Comparison of ENCODE assay signal across 20 cellular contexts in the genomic region with DNA sequence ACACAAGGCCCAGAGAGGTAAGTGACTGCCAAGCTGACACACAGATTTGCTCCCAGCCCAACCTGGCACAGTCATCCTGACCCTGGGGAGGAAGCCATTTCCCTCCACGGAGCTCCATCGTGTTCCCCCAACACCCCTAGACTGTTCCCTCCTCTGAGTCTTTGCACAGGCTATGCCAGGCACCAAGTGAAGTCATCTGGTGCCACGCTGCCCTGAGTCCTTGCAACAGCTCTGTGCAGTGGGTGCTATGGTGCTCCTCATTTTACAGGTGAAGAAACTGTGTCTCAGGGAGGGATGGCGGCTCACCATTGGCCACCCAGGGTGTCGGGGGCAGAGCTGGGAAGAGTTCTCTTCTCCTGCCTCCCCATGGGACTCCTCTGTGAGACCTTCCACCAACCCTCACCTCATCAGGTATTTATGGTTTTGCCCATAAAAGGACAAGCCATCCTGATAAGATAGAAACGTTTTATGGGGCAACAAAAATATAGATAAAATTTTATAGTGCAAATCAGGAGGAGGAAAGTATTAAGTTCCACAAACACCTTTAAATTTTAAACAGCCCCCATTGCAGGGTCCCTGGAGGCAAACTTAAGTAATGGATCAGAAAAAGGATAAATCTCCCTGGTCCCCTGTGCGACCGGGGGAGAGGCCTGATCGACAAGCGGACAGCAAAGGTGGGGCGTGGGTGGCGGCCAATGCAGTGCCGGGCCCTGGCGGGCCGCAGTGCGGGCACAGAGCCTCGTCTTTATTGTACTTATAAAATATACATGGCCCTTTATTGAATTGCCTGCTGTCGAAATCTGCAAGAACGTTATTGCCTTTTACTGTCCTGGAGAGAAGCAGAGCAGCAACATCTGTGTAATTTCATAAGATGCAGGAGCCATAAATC. TPM values are rescaled to one million over a fixed set of nuclear protein-coding genes. Genes with fewer than 3 reads are reported as not detected.
A peak's percentile ranks its signal among the peaks of the same experiment; 100 is the strongest.
DNase-seq lines count a peak whose midpoint lies in the region; ATAC-seq, FAIRE-seq and TF ChIP-seq lines count a peak whose summit lies in the region.
"Had no signal": no experiment of that assay in that cellular context is flagged by ENCODE, and none has a peak within 500 bp of the region (broad histone marks: within the 10 kb centered on the region; RNA-seq: fewer than 3 reads in every experiment).

No MANE protein-coding gene starts in this region.

- intact Hi-C loops in left lung (cut with DNase I): no loop called here

- ATAC-seq in left lung: no peak
- no peak for ATAC-seq in GM21515 (IDR thresholded peaks at IDR 0.05; ENCODE audit: unreplicated experiment)
- ATAC-seq: Panc1 had no signal

- POLR2A ChIA-PET in HEK293 (lab: Yijun Ruan, JAX): no interaction called here

- FAIRE-seq in small intestine (lab: Jason Lieb, UNC): no peak
- FAIRE-seq: A204.1 had no signal

- 21 to 63% (median 39%) methylated on average over 19 of the region's 19 CpGs for WGBS in small intestine, 3 donors

- H3K4me3 ChIP-seq in HEK293 (ENCODE audit: low read depth, low read length) (no peak overlapping the region), SK-N-MC (peak overlapping the region; percentile 8; the same call in 1 of the 2 replicates), small intestine (ENCODE audit: low read depth in 1 of 2, low read length in 2 of 2) (no peak overlapping the region), left lung (no peak overlapping the region)

- CTCF ChIA-PET in HEK293 (lab: Yijun Ruan, JAX): no interaction called here

- peaks cover 8% of the 10 kb centered on the region; the same call in 1 of the 2 replicates for H3K4me1 ChIP-seq in HEK293 (ENCODE audit: control insufficient read depth, insufficient read depth, low read length)
- H3K4me1 ChIP-seq in small intestine (ENCODE audit: control insufficient read depth in 2 of 2, insufficient read depth in 1 of 2, low read depth in 1 of 2, low read length in 1 of 2): peaks cover 0 to 2% of the 10 kb centered on the region in 2 donors
- no peaks in the 10 kb centered on the region for H3K4me1 ChIP-seq in left lung
- H3K4me1 ChIP-seq: BE2C had no signal

- no peaks in the 10 kb centered on the region for H3K36me3 ChIP-seq in HEK293 (ENCODE audit: control insufficient read depth in 2 of 2, insufficient read depth in 1 of 2, low read length in 2 of 2)
- no peaks in the 10 kb centered on the region for H3K36me3 ChIP-seq in SK-N-MC (ENCODE audit: insufficient read depth, low read length)
- no peaks in the 10 kb centered on the region for H3K36me3 ChIP-seq in small intestine (ENCODE audit: control insufficient read depth in 2 of 2, insufficient read depth in 2 of 2, low read length in 2 of 2)
- H3K36me3 ChIP-seq in left lung: no peaks in the 10 kb centered on the region
- H3K36me3 ChIP-seq: BE2C had no signal

- H3K9ac ChIP-seq in SK-N-MC (ENCODE audit: insufficient read length): no peak overlapping the region

- no peaks in the 10 kb centered on the region for H3K9me3 ChIP-seq in HEK293 (ENCODE audit: control insufficient read depth, insufficient read depth, low read depth, low read length)
- no peaks in the 10 kb centered on the region for H3K9me3 ChIP-seq in SK-N-MC (ENCODE audit: low read depth, low read length)
- H3K9me3 ChIP-seq in small intestine (ENCODE audit: control insufficient read depth, low read depth): no peaks in the 10 kb centered on the region
- no peaks in the 10 kb centered on the region for H3K9me3 ChIP-seq in left lung
- H3K9me3 ChIP-seq: BE2C, Caco-2 had no signal

- peaks cover 0 to 5% of the 10 kb centered on the region in 2 donors for H3K27me3 ChIP-seq in small intestine (ENCODE audit: control insufficient read depth in 2 of 2, insufficient read depth in 2 of 2, low read length in 2 of 2)
- peaks cover 0 to 20% of the 10 kb centered on the region in 2 donors for H3K27me3 ChIP-seq in left lung
- H3K27me3 ChIP-seq: BE2C had no signal

- H3K27ac ChIP-seq in HEK293 (ENCODE audit: extremely low read depth, low read depth, low read length) (no peak overlapping the region; the same call in 1 of the 2 replicates), SK-N-MC (no peak overlapping the region), small intestine (ENCODE audit: low read depth in 1 of 2, low read length in 1 of 2) (no peak overlapping the region), left lung (no peak overlapping the region)

- no peak for DNase-seq in SK-N-MC (ENCODE audit: low read depth, low spot score)
- peak; percentile 39 for DNase-seq in left kidney (ENCODE audit: low read depth, low spot score)
- peak; percentile 65 for DNase-seq in small intestine
- DNase-seq in left lung: no peak
- DNase-seq in NCI-H82 (lab: John Stamatoyannopoulos, UW): no peak
- DNase-seq: BE2C; Caco-2; CD4-positive, alpha-beta T cell; DMS153; GDM1; H9; Kasumi-1; NCI-H1092 treated with DMSO at 0.1 percent for 48 hours; NCI-H2227 treated with DMSO at 0.1 percent for 48 hours; NCI-H524; Right ventricle myocardium superior had no signal

- no peak for TF ChIP-seq CTCF in HEK293 (tag by site-specific recombination; IDR thresholded peaks at IDR 0.05)
- no peak for TF ChIP-seq CTCF in left lung (IDR thresholded peaks at IDR 0.05)

TF ChIP-seq in HEK293, 187 proteins besides CTCF, POLR2A, EP300 and RAD21 (continues in another document):
- no peak for TF ChIP-seq ZNF664 (tag by site-specific recombination; IDR thresholded peaks at IDR 0.05)
- TF ChIP-seq RBAK (tag by site-specific recombination; IDR thresholded peaks at IDR 0.05): no peak
- no peak for TF ChIP-seq ZNF19 (tag by site-specific recombination; IDR thresholded peaks at IDR 0.05; ENCODE audit: low read depth)
- TF ChIP-seq TCF7L2 (IDR thresholded peaks at IDR 0.05; ENCODE audit: borderline replicate concordance, low read depth, low read length): no peak
- no peak for TF ChIP-seq ZNF311 (tag by site-specific recombination; IDR thresholded peaks at IDR 0.05; ENCODE audit: borderline replicate concordance)
- no peak for TF ChIP-seq ZFP41 (tag by site-specific recombination; IDR thresholded peaks at IDR 0.05; ENCODE audit: borderline replicate concordance)
- no peak for TF ChIP-seq ZNF341 (tag by site-specific recombination; IDR thresholded peaks at IDR 0.05; ENCODE audit: low read depth)
- TF ChIP-seq, protein P1, sequence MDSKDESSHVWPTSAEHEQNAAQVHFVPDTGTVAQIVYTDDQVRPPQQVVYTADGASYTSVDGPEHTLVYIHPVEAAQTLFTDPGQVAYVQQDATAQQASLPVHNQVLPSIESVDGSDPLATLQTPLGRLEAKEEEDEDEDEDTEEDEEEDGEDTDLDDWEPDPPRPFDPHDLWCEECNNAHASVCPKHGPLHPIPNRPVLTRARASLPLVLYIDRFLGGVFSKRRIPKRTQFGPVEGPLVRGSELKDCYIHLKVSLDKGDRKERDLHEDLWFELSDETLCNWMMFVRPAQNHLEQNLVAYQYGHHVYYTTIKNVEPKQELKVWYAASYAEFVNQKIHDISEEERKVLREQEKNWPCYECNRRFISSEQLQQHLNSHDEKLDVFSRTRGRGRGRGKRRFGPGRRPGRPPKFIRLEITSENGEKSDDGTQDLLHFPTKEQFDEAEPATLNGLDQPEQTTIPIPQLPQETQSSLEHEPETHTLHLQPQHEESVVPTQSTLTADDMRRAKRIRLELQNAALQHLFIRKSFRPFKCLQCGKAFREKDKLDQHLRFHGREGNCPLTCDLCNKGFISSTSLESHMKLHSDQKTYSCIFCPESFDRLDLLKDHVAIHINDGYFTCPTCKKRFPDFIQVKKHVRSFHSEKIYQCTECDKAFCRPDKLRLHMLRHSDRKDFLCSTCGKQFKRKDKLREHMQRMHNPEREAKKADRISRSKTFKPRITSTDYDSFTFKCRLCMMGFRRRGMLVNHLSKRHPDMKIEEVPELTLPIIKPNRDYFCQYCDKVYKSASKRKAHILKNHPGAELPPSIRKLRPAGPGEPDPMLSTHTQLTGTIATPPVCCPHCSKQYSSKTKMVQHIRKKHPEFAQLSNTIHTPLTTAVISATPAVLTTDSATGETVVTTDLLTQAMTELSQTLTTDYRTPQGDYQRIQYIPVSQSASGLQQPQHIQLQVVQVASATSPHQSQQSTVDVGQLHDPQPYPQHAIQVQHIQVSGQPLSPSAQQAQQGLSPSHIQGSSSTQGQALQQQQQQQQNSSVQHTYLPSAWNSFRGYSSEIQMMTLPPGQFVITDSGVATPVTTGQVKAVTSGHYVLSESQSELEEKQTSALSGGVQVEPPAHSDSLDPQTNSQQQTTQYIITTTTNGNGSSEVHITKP (tag by site-specific recombination; IDR thresholded peaks at IDR 0.05): peak; percentile 77
- TF ChIP-seq ZNF610 (tag by site-specific recombination; IDR thresholded peaks at IDR 0.05; ENCODE audit: borderline replicate concordance): no peak
- no peak; the same call in 1 of the 2 replicates for TF ChIP-seq ZNF10 (tag by site-specific recombination; IDR thresholded peaks at IDR 0.05)
- TF ChIP-seq ZNF548 (tag by site-specific recombination; IDR thresholded peaks at IDR 0.05): no peak
- TF ChIP-seq, protein P2, sequence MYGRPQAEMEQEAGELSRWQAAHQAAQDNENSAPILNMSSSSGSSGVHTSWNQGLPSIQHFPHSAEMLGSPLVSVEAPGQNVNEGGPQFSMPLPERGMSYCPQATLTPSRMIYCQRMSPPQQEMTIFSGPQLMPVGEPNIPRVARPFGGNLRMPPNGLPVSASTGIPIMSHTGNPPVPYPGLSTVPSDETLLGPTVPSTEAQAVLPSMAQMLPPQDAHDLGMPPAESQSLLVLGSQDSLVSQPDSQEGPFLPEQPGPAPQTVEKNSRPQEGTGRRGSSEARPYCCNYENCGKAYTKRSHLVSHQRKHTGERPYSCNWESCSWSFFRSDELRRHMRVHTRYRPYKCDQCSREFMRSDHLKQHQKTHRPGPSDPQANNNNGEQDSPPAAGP (tag by site-specific recombination; IDR thresholded peaks at IDR 0.05): no peak
- TF ChIP-seq ZBTB7A (tag by site-specific recombination; IDR thresholded peaks at IDR 0.05; ENCODE audit: low read depth): no peak
- no peak for TF ChIP-seq ZNF221 (tag by site-specific recombination; IDR thresholded peaks at IDR 0.05; ENCODE audit: borderline replicate concordance)
- TF ChIP-seq GLIS1 (tag by site-specific recombination; IDR thresholded peaks at IDR 0.05): peak; percentile 87
- TF ChIP-seq ZNF555 (tag by site-specific recombination; conservative IDR thresholded peaks at IDR 0.05): no peak
- TF ChIP-seq GLIS2 (tag by site-specific recombination; IDR thresholded peaks at IDR 0.05): no peak

RNA-seq across cellular contexts. Expression of a gene that starts 50.2 kb away (rescaled TPM):
- polyA plus RNA-seq in small intestine: 1 to 10 TPM; 2.2 to 5.1 (median 3.4) TPM
- total RNA-seq in left lung: 10 to 100 TPM; 20.8 to 28.3 TPM

Comparison
In these comparisons a context has a peak if more than half of its experiments do, and no peak if none do; other contexts are left out.
1. DNase-seq: peak in left kidney (single experiment) and small intestine (single experiment); none in SK-N-MC (single experiment), left lung (0 of 2) and NCI-H82 (single experiment).